Comparison of ENCODE assay signal across 17 cellular contexts in genomic region chr4:141240671-141241070, GRCh38.
"Had no signal": no experiment of that assay in that cellular context is flagged by ENCODE, and none has a peak within 500 bp of the region (broad histone marks: within the 10 kb centered on the region; RNA-seq: fewer than 3 reads in every experiment).

No MANE protein-coding gene starts in this region.

- H3K4me1 Mint-ChIP-seq: activated T-helper 17 cell treated with anti-CD3 and anti-CD28 coated beads, Interleukin-2, amount 50 U/mL, for 72 hours; nephron had no signal

- H3K9me3 Mint-ChIP-seq: activated T-helper 17 cell treated with anti-CD3 and anti-CD28 coated beads, Interleukin-2, amount 50 U/mL, for 72 hours; nephron had no signal

- H3K27ac Mint-ChIP-seq: activated CD4-positive, alpha-beta T cell treated with anti-CD3 and anti-CD28 coated beads, Interleukin-2, amount 10 ng/mL, durations not matched to agents 7 days and 5 days; activated naive CD4-positive, alpha-beta T cell treated with anti-CD3 and anti-CD28 coated beads, Interleukin-2, amount 10 ng/mL, durations not matched to agents 7 days and 5 days; activated T-helper 17 cell treated with anti-CD3 and anti-CD28 coated beads, Interleukin-2, amount 50 U/mL, for 72 hours; nephron had no signal

- ATAC-seq: activated T-helper 17 cell treated with anti-CD3 and anti-CD28 coated beads, Interleukin-2, amount 50 U/mL, for 72 hours; gastrocnemius medialis; heart right ventricle; left cardiac atrium; lower lobe of right lung had no signal

- DNase-seq: activated CD4-positive, alpha-beta T cell treated with anti-CD3 and anti-CD28 coated beads, Interleukin-2, amount 10 ng/mL, durations not matched to agents 7 days and 5 days; activated CD4-positive, CD25-positive, alpha-beta regulatory T cell; activated naive CD4-positive, alpha-beta T cell treated with anti-CD3 and anti-CD28 coated beads, Interleukin-2, amount 10 ng/mL, durations not matched to agents 7 days and 5 days; adrenal gland; erythroblast; gastrocnemius medialis; heart right ventricle; left cardiac atrium; lower lobe of right lung; nucleus accumbens; stimulated activated CD4-positive, alpha-beta T cell treated with anti-CD3 and anti-CD28 coated beads, Interleukin-15, amount 100 ng/mL, for 24 hours; stimulated activated CD4-positive, alpha-beta T cell treated with anti-CD3 and anti-CD28 coated beads, Interleukin-4, amount 100 ng/mL, for 1 hour; stimulated activated naive CD4-positive, alpha-beta T cell; substantia nigra; transverse colon had no signal

- H3K4me3 Mint-ChIP-seq: activated CD4-positive, alpha-beta T cell treated with anti-CD3 and anti-CD28 coated beads, Interleukin-2, amount 10 ng/mL, durations not matched to agents 7 days and 5 days; activated naive CD4-positive, alpha-beta T cell treated with anti-CD3 and anti-CD28 coated beads, Interleukin-2, amount 10 ng/mL, durations not matched to agents 7 days and 5 days; activated T-helper 17 cell treated with anti-CD3 and anti-CD28 coated beads, Interleukin-2, amount 50 U/mL, for 72 hours; nephron had no signal
